Comparison of ENCODE assay signal across 18 cellular contexts in the genomic region with DNA sequence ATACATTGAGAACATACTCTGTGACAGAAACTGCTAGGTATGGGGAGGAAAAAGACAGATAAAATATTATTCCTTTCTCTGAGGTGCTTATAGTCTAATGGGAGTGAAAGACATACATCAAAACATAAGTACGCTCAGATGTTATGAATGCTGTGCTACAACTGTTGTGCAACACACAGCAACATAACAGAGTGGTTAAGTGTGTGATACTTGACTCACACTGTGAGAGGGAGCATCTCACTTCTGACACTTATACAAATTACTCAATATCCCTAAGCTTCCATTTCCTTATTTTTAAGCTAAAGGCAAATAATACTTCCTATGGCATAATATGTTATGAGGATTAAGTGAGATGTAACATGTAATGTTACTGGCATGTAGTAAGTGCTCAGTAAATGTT.
DNase-seq lines count a peak whose midpoint lies in the region; ATAC-seq and TF ChIP-seq lines count a peak whose summit lies in the region.
"Had no signal": no experiment of that assay in that cellular context is flagged by ENCODE, and none has a peak within 500 bp of the region (broad histone marks: within the 10 kb centered on the region; RNA-seq: fewer than 3 reads in every experiment).

No MANE protein-coding gene starts in this region.

- H2BK15ac ChIP-seq in IMR-90 (ENCODE audit: low read depth, low read length): no peak overlapping the region

- H3K56ac ChIP-seq in IMR-90 (ENCODE audit: extremely low read depth, insufficient read depth, low read length): no peak overlapping the region

- no peak overlapping the region for H4K91ac ChIP-seq in IMR-90 (ENCODE audit: insufficient read depth, low read depth, low read length)

- POLR2A ChIA-PET in IMR-90 (lab: Charles Lee; ENCODE audit: unreplicated experiment): no interaction called here

- no peak overlapping the region for H3K9ac ChIP-seq in IMR-90 (ENCODE audit: low read depth, low read length)
- H3K9ac ChIP-seq: SK-N-SH had no signal

- no peak overlapping the region for H2BK5ac ChIP-seq in IMR-90 (ENCODE audit: low read depth, low read length, poor library complexity, severe bottlenecking)

- intact Hi-C loops in IMR-90 (cut with micrococcal nuclease): no loop called here

- no peak for TF ChIP-seq POLR2A in IMR-90 (IDR thresholded peaks at IDR 0.05; ENCODE audit: low read depth, low read length)

- H4K5ac ChIP-seq in IMR-90 (ENCODE audit: low read depth, low read length): no peak overlapping the region

- no peak overlapping the region for H3K4ac ChIP-seq in IMR-90 (ENCODE audit: low read depth, low read length)

- no peak overlapping the region for H3K14ac ChIP-seq in IMR-90 (replicated peaks; ENCODE audit: low read depth, low read length)

- no peak overlapping the region for H3K23ac ChIP-seq in IMR-90 (ENCODE audit: low read depth, low read length)

- H4K8ac ChIP-seq in IMR-90 (ENCODE audit: low read depth in 2 of 2, low read length in 2 of 2): no peak overlapping the region

- dilution Hi-C loops in IMR-90 (cut with HindIII; ENCODE audit: low sequenced_read_pairs, unreplicated experiment): no loop called here

- WGBS in IMR-90 (ENCODE audit: extremely low coverage in 2 of 2, insufficient read length in 1 of 2), 2 experiments: no CpG with 5 or more reads among the region's 1 CpG

- CTCF ChIA-PET in IMR-90 (lab: Yijun Ruan, JAX): interaction anchor here (0.6 kb wide), 1 partner anchor 19 kb away, joined by 3 read pairs; no protein-coding TSS in a partner anchor

- H2AFZ ChIP-seq in IMR-90 (replicated peaks; ENCODE audit: low read length, poor library complexity): no peak overlapping the region

- no peaks in the 10 kb centered on the region; the same call in 1 of the 2 replicates for H3K9me1 ChIP-seq in IMR-90 (ENCODE audit: insufficient read depth, low read length)

- no peaks in the 10 kb centered on the region for H3K9me3 ChIP-seq in IMR-90 (ENCODE audit: control insufficient read depth, insufficient read depth, low read length)
- H3K9me3 ChIP-seq: Caco-2, esophagus squamous epithelium, SK-N-SH, thoracic aorta had no signal

- DNase-seq in AML-193 (lab: John Stamatoyannopoulos, UW) (peak; percentile 76 to 89), IMR-90 (peak; percentile 62), SKM-1 treated with dmso at 0.1 percent for 144 hours (lab: John Stamatoyannopoulos, UW; ENCODE audit: unreplicated experiment) (peak; percentile 40), fibroblast of peridontal ligament (ENCODE audit: extremely low read depth) (peak; percentile 26), cerebellar cortex (ENCODE audit: low spot score) (no peak), KBM-7 (no peak), OCI-M2 (lab: John Stamatoyannopoulos, UW; ENCODE audit: unreplicated experiment) (no peak)
- DNase-seq in activated CD4-positive, alpha-beta T cell treated with anti-CD3 and anti-CD28 coated beads, Interleukin-2, amount 50 U/mL, for 1 hour: no peak
- DNase-seq: ACHN; activated CD8-positive, alpha-beta T cell treated with anti-CD3 and anti-CD28 coated beads, Interleukin-2, amount 10 ng/mL, durations not matched to agents 7 days and 5 days; activated effector memory CD4-positive, alpha-beta T cell treated with Interleukin-2 at 50 U/mL for 16 hours; Caco-2; esophagus squamous epithelium; naive B cell; NCI-H1105 treated with DMSO at 0.1 percent for 48 hours; NK-92 treated with Interleukin-12 subunit alpha and Interleukin-12 subunit beta, amount 100 ng/mL, for 24 hours; SK-N-SH had no signal

- no TSS peak for BruUV-seq in IMR-90 (replicated peaks; lab: Mats Ljungman, UMichigan)

- in situ Hi-C loops in IMR-90 (cut with MboI; ENCODE audit: low sequenced_read_pairs): no loop called here
- in situ Hi-C loops in KBM-7 (cut with MboI; ENCODE audit: low pct_unique_long_range_greater_than_20kb, low sequenced_read_pairs): no loop called here

- no peak for TF ChIP-seq RAD21 in IMR-90 (IDR thresholded peaks at IDR 0.05; ENCODE audit: low read length)

- no peak overlapping the region for H2BK120ac ChIP-seq in IMR-90 (ENCODE audit: low read depth, low read length)

- H3K18ac ChIP-seq in IMR-90 (ENCODE audit: low read depth, low read length): no peak overlapping the region

- H3K4me3 ChIP-seq in IMR-90 (ENCODE audit: insufficient read depth, low read depth, low read length): no peak overlapping the region
- H3K4me3 ChIP-seq: esophagus squamous epithelium, thoracic aorta had no signal

- no peak overlapping the region for H2AK9ac ChIP-seq in IMR-90 (replicated peaks; ENCODE audit: low read depth, low read length, poor library complexity)

- peak; percentile 53 for ATAC-seq in IMR-90 (ENCODE audit: low read depth)
- ATAC-seq: activated CD8-positive, alpha-beta T cell treated with anti-CD3 and anti-CD28 coated beads, Interleukin-2, amount 10 ng/mL, durations not matched to agents 7 days and 5 days had no signal

- H3K27ac ChIP-seq in IMR-90 (ENCODE audit: insufficient read depth, low read length): no peak overlapping the region
- H3K27ac ChIP-seq: esophagus squamous epithelium, thoracic aorta had no signal

- H3K79me1 ChIP-seq in IMR-90 (ENCODE audit: low read depth in 1 of 2, low read length in 2 of 2): no peaks in the 10 kb centered on the region

- no peaks in the 10 kb centered on the region for H3K27me3 ChIP-seq in IMR-90 (ENCODE audit: control insufficient read depth, insufficient read depth, low read length)
- H3K27me3 ChIP-seq: esophagus squamous epithelium had no signal

- H4K20me1 ChIP-seq in IMR-90 (ENCODE audit: insufficient read depth, low read length): no peaks in the 10 kb centered on the region

- H3K36me3 ChIP-seq in IMR-90 (ENCODE audit: control insufficient read depth, insufficient read depth, low read length): no peaks in the 10 kb centered on the region
- H3K36me3 ChIP-seq: esophagus squamous epithelium, thoracic aorta had no signal

- H3K4me2 ChIP-seq in IMR-90 (ENCODE audit: low read depth, low read length): no peak overlapping the region
- H3K4me2 ChIP-seq: SK-N-SH had no signal

- H2AK5ac ChIP-seq in IMR-90 (ENCODE audit: low read depth, low read length): no peak overlapping the region

- H3K4me1 ChIP-seq in IMR-90 (ENCODE audit: control insufficient read depth, insufficient read depth, low read length): peaks cover 5% of the 10 kb centered on the region; the same call in 1 of the 2 replicates
- H3K4me1 ChIP-seq: Caco-2 had no signal

- TF ChIP-seq CTCF in IMR-90 (conservative IDR thresholded peaks at IDR 0.05; ENCODE audit: low read depth, low read length): no peak

- H2BK20ac ChIP-seq in IMR-90 (ENCODE audit: low read depth, low read length): no peak overlapping the region

TF ChIP-seq in IMR-90, 13 proteins besides CTCF, POLR2A, EP300 and RAD21:
- peak; percentile 97 for TF ChIP-seq CEBPB (IDR thresholded peaks at IDR 0.05; ENCODE audit: low read depth, low read length)
- TF ChIP-seq BHLHE40 (IDR thresholded peaks at IDR 0.05; ENCODE audit: low read depth, low read length): no peak

Comparison
In these comparisons a context has a peak if more than half of its experiments do, and no peak if none do; other contexts are left out.
1. DNase-seq: peak in AML-193 (2 of 2), IMR-90 (single experiment), SKM-1 treated with dmso at 0.1 percent for 144 hours (single experiment) and fibroblast of peridontal ligament (single experiment); none in cerebellar cortex (single experiment), KBM-7 (single experiment), OCI-M2 (single experiment) and activated CD4-positive, alpha-beta T cell treated with anti-CD3 and anti-CD28 coated beads, Interleukin-2, amount 50 U/mL, for 1 hour (single experiment).